Comparison of ENCODE assay signal across 20 cellular contexts in genomic region chr2:28904802-28905499, GRCh38. TPM values are rescaled to one million over a fixed set of nuclear protein-coding genes. Genes with fewer than 3 reads are reported as not detected.
DNase-seq lines count a peak whose midpoint lies in the region; ATAC-seq and TF ChIP-seq lines count a peak whose summit lies in the region.
"Had no signal": no experiment of that assay in that cellular context is flagged by ENCODE, and none has a peak within 500 bp of the region (broad histone marks: within the 10 kb centered on the region; RNA-seq: fewer than 3 reads in every experiment).

No MANE protein-coding gene starts in this region.

- 0 out of 2 replicates have a peak overlapping the region, but pooled peaks have one; percentile 1 for H3K27ac ChIP-seq in PC-9
- H3K27ac ChIP-seq in osteoblast (ENCODE audit: low read depth, low read length), result peak overlapping the region; percentile 38
- H3K27ac ChIP-seq in testis, result no peak overlapping the region
- H3K27ac ChIP-seq: esophagus muscularis mucosa, pancreas, Peyer's patch, upper lobe of right lung, WERI-Rb-1 had no signal

- H3K4me1 ChIP-seq in PC-9 (replicated peaks; ENCODE audit: insufficient read depth) (peaks cover 24% of the 10 kb centered on the region), osteoblast (ENCODE audit: insufficient read depth, low read length) (peaks cover 11% of the 10 kb centered on the region), testis (no peaks in the 10 kb centered on the region)
- H3K4me1 ChIP-seq: Peyer's patch had no signal

- no peak overlapping the region for H3K4me3 Mint-ChIP-seq in activated CD8-positive, alpha-beta memory T cell treated with anti-CD3 and anti-CD28 coated beads, Interleukin-2, amount 10 ng/mL, durations not matched to agents 7 days and 5 days
- H3K4me3 Mint-ChIP-seq in chondrocyte (ENCODE audit: unreplicated experiment), result no peak overlapping the region
- H3K4me3 Mint-ChIP-seq: CD4-positive, CD25-positive, alpha-beta regulatory T cell; stimulated activated naive B cell treated with anti-CD40 and anti-IgM and Interleukin-4, amounts not matched to agents 10 μg/mL and 1 μg/mL and 100 μg/mL, for 72 hours had no signal

- no TSS peak for BruUV-seq in PC-9 (replicated peaks; lab: Mats Ljungman, UMichigan)

- intact Hi-C loops in PC-9 (cut with micrococcal nuclease; ENCODE audit: unreplicated experiment) (no loop called here), testis (cut with DNase I; ENCODE audit: low total_unique reads) (no loop called here)

- H2AFZ ChIP-seq in PC-9 (no peak overlapping the region), osteoblast (ENCODE audit: low read length) (no peak overlapping the region)

- H3K4me2 ChIP-seq in PC-9 (no peak overlapping the region), osteoblast (ENCODE audit: insufficient read depth, low read length) (no peak overlapping the region)

- peaks cover 14% of the 10 kb centered on the region for H3K4me1 Mint-ChIP-seq in activated CD8-positive, alpha-beta memory T cell treated with anti-CD3 and anti-CD28 coated beads, Interleukin-2, amount 10 ng/mL, durations not matched to agents 7 days and 5 days
- peaks cover 40% of the 10 kb centered on the region for H3K4me1 Mint-ChIP-seq in chondrocyte (ENCODE audit: low read depth)

- TF ChIP-seq CTCF in PC-9 (conservative IDR thresholded peaks at IDR 0.05), result no peak
- no peak for TF ChIP-seq CTCF in chondrocyte (IDR thresholded peaks at IDR 0.05)
- no peak for TF ChIP-seq CTCF in osteoblast (IDR thresholded peaks at IDR 0.05; ENCODE audit: extremely low read depth, low read depth, low read length)
- TF ChIP-seq CTCF in testis (IDR thresholded peaks at IDR 0.05), result no peak

- TF ChIP-seq POLR2A in testis (IDR thresholded peaks at IDR 0.05), result no peak

- POLR2A ChIA-PET in PC-9 (lab: Charles Lee; ENCODE audit: unreplicated experiment), result no interaction called here

- no peaks in the 10 kb centered on the region for H3K27me3 Mint-ChIP-seq in activated CD8-positive, alpha-beta memory T cell treated with anti-CD3 and anti-CD28 coated beads, Interleukin-2, amount 10 ng/mL, durations not matched to agents 7 days and 5 days
- H3K27me3 Mint-ChIP-seq in chondrocyte (ENCODE audit: low read depth), result no peaks in the 10 kb centered on the region
- H3K27me3 Mint-ChIP-seq: CD4-positive, CD25-positive, alpha-beta regulatory T cell; stimulated activated naive B cell treated with anti-CD40 and anti-IgM and Interleukin-4, amounts not matched to agents 10 μg/mL and 1 μg/mL and 100 μg/mL, for 72 hours had no signal

- WGBS in testis, 2 donors, result 47 to 85% methylated on average over 2 of the region's 2 CpGs

- H3K9me3 ChIP-seq in PC-9 (ENCODE audit: insufficient read depth, low read depth) (no peaks in the 10 kb centered on the region), osteoblast (ENCODE audit: low read depth, low read length) (no peaks in the 10 kb centered on the region), testis (no peaks in the 10 kb centered on the region)
- H3K9me3 ChIP-seq: esophagus muscularis mucosa, pancreas, Peyer's patch, upper lobe of right lung had no signal

- peaks cover 71% of the 10 kb centered on the region for H3K36me3 ChIP-seq in PC-9 (ENCODE audit: low read depth)
- peaks cover 50% of the 10 kb centered on the region for H3K36me3 ChIP-seq in osteoblast (ENCODE audit: insufficient read depth, low read length)
- H3K36me3 ChIP-seq in testis (ENCODE audit: low read depth, missing control alignments), result no peaks in the 10 kb centered on the region

- H4K20me1 ChIP-seq in PC-9 (ENCODE audit: insufficient read depth) (peaks cover 100% of the 10 kb centered on the region), osteoblast (ENCODE audit: insufficient read depth, low read length) (peaks cover 60% of the 10 kb centered on the region)

- peak overlapping the region; percentile 37 for H3K27ac Mint-ChIP-seq in activated CD8-positive, alpha-beta memory T cell treated with anti-CD3 and anti-CD28 coated beads, Interleukin-2, amount 10 ng/mL, durations not matched to agents 7 days and 5 days
- H3K27ac Mint-ChIP-seq in chondrocyte (ENCODE audit: unreplicated experiment), result peak overlapping the region; percentile 85
- H3K27ac Mint-ChIP-seq: stimulated activated naive B cell treated with anti-CD40 and anti-IgM and Interleukin-4, amounts not matched to agents 10 μg/mL and 1 μg/mL and 100 μg/mL, for 72 hours had no signal

- peaks cover 100% of the 10 kb centered on the region for H3K79me2 ChIP-seq in PC-9 (ENCODE audit: low read depth)
- H3K79me2 ChIP-seq in osteoblast (ENCODE audit: insufficient read depth, low read length), result peaks cover 98% of the 10 kb centered on the region

- H3K4me3 ChIP-seq in PC-9 (no peak overlapping the region), osteoblast (ENCODE audit: insufficient read depth, low read length) (no peak overlapping the region), testis (no peak overlapping the region)
- H3K4me3 ChIP-seq: esophagus muscularis mucosa, pancreas, Peyer's patch, skin epidermis, upper lobe of right lung had no signal

- H3K27me3 ChIP-seq in PC-9 (ENCODE audit: insufficient read depth, low read depth) (no peaks in the 10 kb centered on the region), osteoblast (ENCODE audit: insufficient read depth, low read length) (no peaks in the 10 kb centered on the region), testis (no peaks in the 10 kb centered on the region)
- H3K27me3 ChIP-seq: esophagus muscularis mucosa, pancreas, Peyer's patch, upper lobe of right lung had no signal

- no peak for DNase-seq in activated CD8-positive, alpha-beta memory T cell treated with anti-CD3 and anti-CD28 coated beads, Interleukin-2, amount 10 ng/mL, durations not matched to agents 7 days and 5 days
- DNase-seq in activated CD8-positive, alpha-beta memory T cell treated with anti-CD3 and anti-CD28 coated beads for 24 hours, result no peak
- no peak for DNase-seq in PC-9
- no peak for DNase-seq in chondrocyte (ENCODE audit: low spot score)
- no peak for DNase-seq in osteoblast (ENCODE audit: insufficient read length, low spot score, missing footprints)
- no peak for DNase-seq in testis
- no peak for DNase-seq in T-helper 2 cell
- no peak for DNase-seq in T-helper 1 cell
- DNase-seq: activated CD8-positive, alpha-beta memory T cell treated with anti-CD3 and anti-CD28 coated beads, Interleukin-2, amount 50 U/mL, for 48 hours; aorta; CD4-positive, CD25-positive, alpha-beta regulatory T cell; GOT3; NCI-H748 treated with DMSO at 0.1 percent for 48 hours; pancreas; Peyer's patch; stimulated activated naive B cell treated with anti-CD40 and anti-IgM and Interleukin-4, amounts not matched to agents 10 μg/mL and 1 μg/mL and 100 μg/mL, for 72 hours; upper lobe of right lung; WERI-Rb-1 had no signal

- H3F3A ChIP-seq in PC-9 (ENCODE audit: insufficient read depth, low read depth), result peaks cover 91% of the 10 kb centered on the region

- H3K9me3 Mint-ChIP-seq in activated CD8-positive, alpha-beta memory T cell treated with anti-CD3 and anti-CD28 coated beads, Interleukin-2, amount 10 ng/mL, durations not matched to agents 7 days and 5 days (ENCODE audit: low read depth), result no peaks in the 10 kb centered on the region
- no peaks in the 10 kb centered on the region for H3K9me3 Mint-ChIP-seq in chondrocyte (ENCODE audit: low read depth)
- H3K9me3 Mint-ChIP-seq: stimulated activated naive B cell treated with anti-CD40 and anti-IgM and Interleukin-4, amounts not matched to agents 10 μg/mL and 1 μg/mL and 100 μg/mL, for 72 hours had no signal

- CTCF ChIA-PET in activated CD8-positive, alpha-beta memory T cell treated with anti-CD3 and anti-CD28 coated beads, Interleukin-2, amount 10 ng/mL, durations not matched to agents 7 days and 5 days (lab: Charles Lee), result interaction anchor here (0.9 to 1.5 kb wide), 2 partner anchors 84 to 1221 kb away, joined by 3 to 4 read pairs; no protein-coding TSS in a partner anchor
- CTCF ChIA-PET in PC-9 (lab: Charles Lee), result no interaction called here

- ATAC-seq in activated CD8-positive, alpha-beta memory T cell treated with anti-CD3 and anti-CD28 coated beads, Interleukin-2, amount 10 ng/mL, durations not matched to agents 7 days and 5 days, result no peak
- ATAC-seq: stimulated activated naive B cell treated with anti-CD40 and anti-IgM and Interleukin-4, amounts not matched to agents 10 μg/mL and 1 μg/mL and 100 μg/mL, for 72 hours; upper lobe of right lung had no signal

- H3K9me2 ChIP-seq in PC-9 (ENCODE audit: insufficient read depth), result no peaks in the 10 kb centered on the region

- peaks cover 33% of the 10 kb centered on the region for H3K36me3 Mint-ChIP-seq in activated CD8-positive, alpha-beta memory T cell treated with anti-CD3 and anti-CD28 coated beads, Interleukin-2, amount 10 ng/mL, durations not matched to agents 7 days and 5 days
- peaks cover 31% of the 10 kb centered on the region for H3K36me3 Mint-ChIP-seq in chondrocyte (ENCODE audit: low read depth)

RNA-seq across cellular contexts. Expression of gene WDR43, which starts 10.5 kb away (rescaled TPM):
- 10 to 100 TPM; 70.9 to 89.7 TPM for total RNA-seq in activated CD8-positive, alpha-beta memory T cell treated with anti-CD3 and anti-CD28 coated beads, Interleukin-2, amount 10 ng/mL, durations not matched to agents 7 days and 5 days
- 37.1 and 57.9 TPM in 2 replicates for total RNA-seq in PC-9 (2021)
- 37.6 to 44.0 TPM (median 39.3 TPM) in 3 replicates for total RNA-seq in chondrocyte
- total RNA-seq in osteoblast, result 71.6 and 79.3 TPM in 2 replicates
- total RNA-seq in testis, result 10 to 100 TPM; 52.0 to 58.2 TPM
- 52.7 TPM for polyA plus RNA-seq in testis (ENCODE audit: insufficient read depth, low read depth, low replicate concordance)

RNA-seq across cellular contexts. Expression of gene TRMT61B, which starts 34.8 kb away (rescaled TPM):
- total RNA-seq in activated CD8-positive, alpha-beta memory T cell treated with anti-CD3 and anti-CD28 coated beads, Interleukin-2, amount 10 ng/mL, durations not matched to agents 7 days and 5 days, result 10 to 100 TPM; 17.4 to 18.8 TPM
- total RNA-seq in PC-9 (2021) (15.7 and 21.1 TPM in 2 replicates), chondrocyte (8.8 to 12.5 TPM (median 10.1 TPM) in 3 replicates), osteoblast (9.4 and 18.9 TPM in 2 replicates), testis (10 to 100 TPM; 11.1 to 13.4 TPM)
- polyA plus RNA-seq in testis (ENCODE audit: insufficient read depth, low read depth, low replicate concordance), result 14.6 TPM

Comparison
In these comparisons a context has a peak if more than half of its experiments do, and no peak if none do; other contexts are left out.
1. H3K27ac ChIP-seq: peak in PC-9 (single experiment) and osteoblast (single experiment); none in testis (0 of 2).